In genomic region chr2:201228912-201229290, GRCh38 we compare ENCODE assay signal across 15 cellular contexts. TPM values are rescaled to one million over a fixed set of nuclear protein-coding genes. Genes with fewer than 3 reads are reported as not detected.
DNase-seq lines count a peak whose midpoint lies in the region; ATAC-seq and TF ChIP-seq lines count a peak whose summit lies in the region.
"Had no signal": no experiment of that assay in that cellular context is flagged by ENCODE, and none has a peak within 500 bp of the region (broad histone marks: within the 10 kb centered on the region; RNA-seq: fewer than 3 reads in every experiment).

No MANE protein-coding gene starts in this region.

- H3K27me3 ChIP-seq in BE2C, result 0 out of 2 replicates have a peak, but pooled peaks cover 4% of the 10 kb centered on the region
- H3K27me3 ChIP-seq: breast epithelium, right lobe of liver, SJCRH30 had no signal

- peak overlapping the region; percentile 26 to 88 (median 65) for H3K27ac Mint-ChIP-seq in CD14-positive monocyte
- peak overlapping the region; percentile 78 for H3K27ac Mint-ChIP-seq in activated CD8-positive, alpha-beta T cell treated with anti-CD3 and anti-CD28 coated beads, Interleukin-2, amount 10 ng/mL, durations not matched to agents 7 days and 5 days
- H3K27ac Mint-ChIP-seq: endodermal cell, nephron had no signal

- POLR2A ChIA-PET in activated CD8-positive, alpha-beta T cell treated with anti-CD3 and anti-CD28 coated beads, Interleukin-2, amount 10 ng/mL, durations not matched to agents 7 days and 5 days (lab: Charles Lee), result interaction anchor here (1.1 to 2.0 kb wide), 2 partner anchors 31 to 46 kb away, joined by 4 to 8 read pairs; partner anchors contain the start of genes CASP10 and CASP8

- H3K9me3 ChIP-seq in mucosa of descending colon (no peaks in the 10 kb centered on the region), BE2C (no peaks in the 10 kb centered on the region)
- H3K9me3 ChIP-seq: breast epithelium, right lobe of liver, SJCRH30 had no signal

- peak overlapping the region; percentile 70 to 79 for H3K4me3 Mint-ChIP-seq in CD14-positive monocyte
- peak overlapping the region; percentile 34 for H3K4me3 Mint-ChIP-seq in activated CD8-positive, alpha-beta T cell treated with anti-CD3 and anti-CD28 coated beads, Interleukin-2, amount 10 ng/mL, durations not matched to agents 7 days and 5 days
- H3K4me3 Mint-ChIP-seq: endodermal cell, nephron had no signal

- H3K36me3 ChIP-seq in mucosa of descending colon (ENCODE audit: low read depth) (no peaks in the 10 kb centered on the region), BE2C (no peaks in the 10 kb centered on the region)
- H3K36me3 ChIP-seq: breast epithelium, right lobe of liver, SJCRH30 had no signal

- TF ChIP-seq CTCF in CD14-positive monocyte (IDR thresholded peaks at IDR 0.05), result no peak
- TF ChIP-seq CTCF in GM10266 (IDR thresholded peaks at IDR 0.05; ENCODE audit: control insufficient read depth, insufficient read depth, low read depth, missing control alignments), result peak; percentile 16
- TF ChIP-seq CTCF in mucosa of descending colon (IDR thresholded peaks at IDR 0.05), result no peak
- TF ChIP-seq CTCF in BE2C (IDR thresholded peaks at IDR 0.05; ENCODE audit: low read depth, low read length), result no peak

- no peak overlapping the region for H3K4me3 ChIP-seq in mucosa of descending colon
- no peak overlapping the region for H3K4me3 ChIP-seq in BE2C (ENCODE audit: low read depth, low read length)
- H3K4me3 ChIP-seq: breast epithelium, right lobe of liver, SJCRH30 had no signal

- H3K36me3 Mint-ChIP-seq in CD14-positive monocyte, result peaks cover 0 to 4% of the 10 kb centered on the region in 2 donors
- peaks cover 9% of the 10 kb centered on the region for H3K36me3 Mint-ChIP-seq in activated CD8-positive, alpha-beta T cell treated with anti-CD3 and anti-CD28 coated beads, Interleukin-2, amount 10 ng/mL, durations not matched to agents 7 days and 5 days (ENCODE audit: low read depth)

- intact Hi-C loops in CD14-positive monocyte (cut with micrococcal nuclease), result loop anchor here in 1 of 2 donors (5.0 kb wide), 1 partner anchor 37 kb away; no protein-coding TSS in a partner anchor
- intact Hi-C loops in mucosa of descending colon (cut with DNase I, micrococcal nuclease), result no loop called here

- H3K9me3 Mint-ChIP-seq in CD14-positive monocyte, result no peaks in the 10 kb centered on the region
- no peaks in the 10 kb centered on the region for H3K9me3 Mint-ChIP-seq in activated CD8-positive, alpha-beta T cell treated with anti-CD3 and anti-CD28 coated beads, Interleukin-2, amount 10 ng/mL, durations not matched to agents 7 days and 5 days (ENCODE audit: insufficient read depth)
- H3K9me3 Mint-ChIP-seq: endodermal cell, nephron had no signal

- H3K4me1 ChIP-seq in mucosa of descending colon (ENCODE audit: low read depth) (peaks cover 21% of the 10 kb centered on the region), BE2C (peaks cover 4% of the 10 kb centered on the region; the same call in 1 of the 2 replicates)

- CTCF ChIA-PET in activated CD8-positive, alpha-beta T cell treated with anti-CD3 and anti-CD28 coated beads, Interleukin-2, amount 10 ng/mL, durations not matched to agents 7 days and 5 days (lab: Charles Lee), result interaction anchor here (1.0 to 3.9 kb wide), 5 partner anchors 24 to 51 kb away, joined by 3 to 36 read pairs (median 4); partner anchors contain the start of gene CASP10

- peaks cover 37% of the 10 kb centered on the region for H3K4me1 Mint-ChIP-seq in CD14-positive monocyte
- H3K4me1 Mint-ChIP-seq in activated CD8-positive, alpha-beta T cell treated with anti-CD3 and anti-CD28 coated beads, Interleukin-2, amount 10 ng/mL, durations not matched to agents 7 days and 5 days (ENCODE audit: low read depth), result peaks cover 46% of the 10 kb centered on the region

- ATAC-seq in activated CD8-positive, alpha-beta T cell treated with anti-CD3 and anti-CD28 coated beads, Interleukin-2, amount 10 ng/mL, durations not matched to agents 7 days and 5 days, result no peak
- ATAC-seq in mucosa of descending colon (peak; percentile 26), HG03095 (IDR thresholded peaks at IDR 0.05; ENCODE audit: unreplicated experiment) (no peak), GM21423 (IDR thresholded peaks at IDR 0.05; ENCODE audit: unreplicated experiment) (no peak)
- ATAC-seq: right lobe of liver had no signal

- peaks cover 0 to 3% (median 2%) of the 10 kb centered on the region in 3 donors for H3K27me3 Mint-ChIP-seq in CD14-positive monocyte (ENCODE audit: low read depth in 3 of 3)
- H3K27me3 Mint-ChIP-seq in activated CD8-positive, alpha-beta T cell treated with anti-CD3 and anti-CD28 coated beads, Interleukin-2, amount 10 ng/mL, durations not matched to agents 7 days and 5 days (ENCODE audit: low read depth), result no peaks in the 10 kb centered on the region

- DNase-seq in CD14-positive monocyte (ENCODE audit: low spot score) (no peak), GM10266 (ENCODE audit: extremely low spot score) (no peak), mucosa of descending colon (peak in 2 of 3 donors; percentile 53 to 58), BE2C (no peak)
- DNase-seq in activated CD8-positive, alpha-beta T cell treated with anti-CD3 and anti-CD28 coated beads, Interleukin-2, amount 10 ng/mL, durations not matched to agents 7 days and 5 days, result peak; percentile 41
- DNase-seq: endodermal cell, Karpas-422, kidney glomerular epithelial cell, NCI-H2029 treated with DMSO at 0.1 percent for 48 hours, right lobe of liver, SJCRH30 had no signal

RNA-seq across cellular contexts. Expression of gene CASP8, which starts 31.4 kb away (rescaled TPM):
- 10 to 100 TPM; 40.0 to 80.7 TPM for polyA plus RNA-seq in CD14-positive monocyte
- 10 to 100 TPM; 62.7 to 63.2 TPM for total RNA-seq in activated CD8-positive, alpha-beta T cell treated with anti-CD3 and anti-CD28 coated beads, Interleukin-2, amount 10 ng/mL, durations not matched to agents 7 days and 5 days
- total RNA-seq in mucosa of descending colon, result 10 to 100 TPM; 38.4 to 49.8 (median 48.9) TPM
- polyA plus RNA-seq in BE2C (2012; ENCODE audit: insufficient read depth, insufficient read length, low read depth), result 2.8 TPM

RNA-seq across cellular contexts. Expression of gene CASP10, which starts 46.0 kb away (rescaled TPM):
- 10 to 100 TPM; 17.7 to 18.9 TPM for polyA plus RNA-seq in CD14-positive monocyte
- total RNA-seq in activated CD8-positive, alpha-beta T cell treated with anti-CD3 and anti-CD28 coated beads, Interleukin-2, amount 10 ng/mL, durations not matched to agents 7 days and 5 days, result 10 to 100 TPM; 40.7 to 42.8 TPM
- total RNA-seq in mucosa of descending colon, result 10 to 100 TPM; 38.6 to 66.1 (median 58.5) TPM
- 0.08 TPM for polyA plus RNA-seq in BE2C (2012; ENCODE audit: insufficient read depth, insufficient read length, low read depth)

Comparison
In these comparisons a context has a peak if more than half of its experiments do, and no peak if none do; other contexts are left out.
1. DNase-seq: peak in activated CD8-positive, alpha-beta T cell treated with anti-CD3 and anti-CD28 coated beads, Interleukin-2, amount 10 ng/mL, durations not matched to agents 7 days and 5 days (single experiment) and mucosa of descending colon (2 of 3); none in CD14-positive monocyte (single experiment), GM10266 (single experiment) and BE2C (single experiment).